Comparison of ENCODE assay signal across 15 cellular contexts in the genomic region with DNA sequence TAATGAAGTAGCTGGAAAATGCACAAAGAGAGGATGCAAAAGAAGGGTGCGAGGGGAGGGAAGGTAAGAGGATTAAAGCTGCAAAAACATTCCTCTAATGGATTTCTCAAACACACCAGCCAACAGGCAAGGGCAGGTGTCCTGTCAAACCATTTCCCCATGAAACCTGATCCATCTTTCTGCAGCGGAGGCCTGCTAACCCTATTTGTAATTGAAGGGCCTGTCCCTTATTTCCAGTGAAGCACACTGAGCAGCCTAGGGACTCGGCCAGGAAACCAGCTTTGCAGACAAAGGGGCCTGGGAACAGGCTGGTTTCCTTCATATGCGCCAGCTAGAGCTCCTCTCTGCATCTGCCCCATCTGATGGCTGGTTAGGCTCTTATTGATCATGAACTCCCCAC. TPM values are rescaled to one million over a fixed set of nuclear protein-coding genes. Genes with fewer than 3 reads are reported as not detected.
A peak's percentile ranks its signal among the peaks of the same experiment; 100 is the strongest.
DNase-seq lines count a peak whose midpoint lies in the region; ATAC-seq, FAIRE-seq and TF ChIP-seq lines count a peak whose summit lies in the region.
"Had no signal": no experiment of that assay in that cellular context is flagged by ENCODE, and none has a peak within 500 bp of the region (broad histone marks: within the 10 kb centered on the region; RNA-seq: fewer than 3 reads in every experiment).

No MANE protein-coding gene starts in this region.

- no peak for ATAC-seq in gastroesophageal sphincter
- ATAC-seq in GM19328 (IDR thresholded peaks at IDR 0.05; ENCODE audit: unreplicated experiment), result no peak
- ATAC-seq: SK-N-SH treated with all-trans-retinoic acid at 6 μM for 48 hours had no signal

- CTCF ChIA-PET in HEK293 (lab: Yijun Ruan, JAX), result no interaction called here

- H3K27ac ChIP-seq in HEK293 (ENCODE audit: extremely low read depth, low read depth, low read length) (no peak overlapping the region), gastroesophageal sphincter (peak overlapping the region in 3 of 4 donors; percentile 66 to 77 (median 66))

- H3K9me3 ChIP-seq in HEK293 (ENCODE audit: control insufficient read depth, insufficient read depth, low read depth, low read length) (no peaks in the 10 kb centered on the region), gastroesophageal sphincter (no peaks in the 10 kb centered on the region)

- POLR2A ChIA-PET in HEK293 (lab: Yijun Ruan, JAX), result interaction anchor here (0.7 kb wide), 1 partner anchor 55 kb away, joined by 4 read pairs; no protein-coding TSS in a partner anchor

- no peak for FAIRE-seq in GM19239 (lab: Jason Lieb, UNC)

- TF ChIP-seq EP300 in gastroesophageal sphincter (IDR thresholded peaks at IDR 0.05), result no peak

- H3K4me1 ChIP-seq in HEK293 (ENCODE audit: control insufficient read depth, insufficient read depth, low read length) (no peaks in the 10 kb centered on the region), gastroesophageal sphincter (peaks cover 0 to 96% (median 31%) of the 10 kb centered on the region in 3 donors)

- H3K4me3 ChIP-seq in HEK293 (ENCODE audit: low read depth, low read length) (no peak overlapping the region), gastroesophageal sphincter (no peak overlapping the region)

- TF ChIP-seq CTCF in HEK293 (tag by site-specific recombination; IDR thresholded peaks at IDR 0.05), result no peak
- no peak for TF ChIP-seq CTCF in gastroesophageal sphincter (IDR thresholded peaks at IDR 0.05)

- H3K36me3 ChIP-seq in HEK293 (ENCODE audit: control insufficient read depth in 2 of 2, insufficient read depth in 1 of 2, low read length in 2 of 2) (peaks cover 0 to 4% of the 10 kb centered on the region in 2 experiments; a peak in 1 of 3 replicates), gastroesophageal sphincter (peaks cover 0 to 35% of the 10 kb centered on the region in 2 donors)

- no peak for TF ChIP-seq POLR2A in gastroesophageal sphincter (IDR thresholded peaks at IDR 0.05)

- H3K27me3 ChIP-seq in gastroesophageal sphincter, result no peaks in the 10 kb centered on the region

- 52% methylated on average over 4 of the region's 4 CpGs; no CpG with 5 or more reads in 1 of the 2 donors for WGBS in gastroesophageal sphincter (ENCODE audit: low coverage in 1 of 2), 2 donors

- DNase-seq in NCI-H510A (lab: John Stamatoyannopoulos, UW) (peak; percentile 29), putamen (ENCODE audit: low spot score) (peak; percentile 33), GM19239 (ENCODE audit: insufficient read length, low spot score) (no peak), HPDE6-E6E7 (ENCODE audit: extremely low spot score) (no peak)
- DNase-seq in stimulated activated CD8-positive, alpha-beta memory T cell treated with anti-CD3 and anti-CD28 coated beads, Interleukin-4, amount 100 ng/mL, for 48 hours, result no peak
- DNase-seq: activated CD4-positive, alpha-beta T cell treated with anti-CD3 and anti-CD28 coated beads for 4 hours; activated gamma-delta T cell; naive B cell; NCI-H226; stimulated activated naive CD4-positive, alpha-beta T cell had no signal

TF ChIP-seq in HEK293, 187 proteins besides CTCF, POLR2A, EP300 and RAD21:
- TF ChIP-seq ZNF473 (tag by site-specific recombination; IDR thresholded peaks at IDR 0.05) (no peak), ZFHX2 (tag by site-specific recombination; conservative IDR thresholded peaks at IDR 0.05) (no peak), WT1 (tag by site-specific recombination; IDR thresholded peaks at IDR 0.05) (peak; percentile 68), ZBTB48 (tag by site-specific recombination; IDR thresholded peaks at IDR 0.05) (peak; percentile 23; the same call in 1 of the 2 replicates), ZNF529 (tag by site-specific recombination; IDR thresholded peaks at IDR 0.05; ENCODE audit: insufficient replicate concordance) (no peak)

RNA-seq across cellular contexts. Expression of gene BOC, which starts 52.9 kb away (rescaled TPM):
- 100 to 1,000 TPM in 1 of 4 donors, 10 to 100 TPM in 3; 41.5 to 130 (median 73.9) TPM for total RNA-seq in gastroesophageal sphincter
- total RNA-seq: HT-29 had no signal

Comparison
In these comparisons a context has a peak if more than half of its experiments do, and no peak if none do; other contexts are left out.
1. DNase-seq: peak in NCI-H510A (single experiment) and putamen (single experiment); none in GM19239 (single experiment), stimulated activated CD8-positive, alpha-beta memory T cell treated with anti-CD3 and anti-CD28 coated beads, Interleukin-4, amount 100 ng/mL, for 48 hours (single experiment) and HPDE6-E6E7 (single experiment).